Comparison of ENCODE assay signal across 8 cellular contexts in genomic region chr19:17235618-17236413, GRCh38. TPM values are rescaled to one million over a fixed set of nuclear protein-coding genes. Genes with fewer than 3 reads are reported as not detected.
A peak's percentile ranks its signal among the peaks of the same experiment; 100 is the strongest.
DNase-seq lines count a peak whose midpoint lies in the region; ATAC-seq and TF ChIP-seq lines count a peak whose summit lies in the region.

No MANE protein-coding gene starts in this region.

- H3K36me3 ChIP-seq in OCI-LY3 (replicated peaks; ENCODE audit: low read depth, low read length) (peaks cover 13% of the 10 kb centered on the region), esophagus squamous epithelium (peaks cover 9 to 87% (median 14%) of the 10 kb centered on the region in 3 donors)

- TF ChIP-seq CTCF in GM13977 (IDR thresholded peaks at IDR 0.05; ENCODE audit: extremely low read depth, insufficient read depth, missing control alignments) (peak; percentile 91), OCI-LY3 (IDR thresholded peaks at IDR 0.05; ENCODE audit: low read depth, low read length) (peak; percentile 79), esophagus squamous epithelium (IDR thresholded peaks at IDR 0.05) (peak; percentile 33 to 68 (median 46))

- H3K36me3 Mint-ChIP-seq in activated T-cell treated with anti-CD3 and anti-CD28 coated beads, Interleukin-2, amount 50 U/mL, for 72 hours (ENCODE audit: insufficient read depth in 2 of 2) = no peaks in the 10 kb centered on the region
- peaks cover 0 to 11% (median 0%) of the 10 kb centered on the region in 3 donors for H3K36me3 Mint-ChIP-seq in naive thymus-derived CD8-positive, alpha-beta T cell

- no peak for TF ChIP-seq POLR2A in esophagus squamous epithelium (IDR thresholded peaks at IDR 0.05)

- ATAC-seq in HG03175 (IDR thresholded peaks at IDR 0.05; ENCODE audit: unreplicated experiment) = peak; percentile 60
- peak; percentile 90 to 95 for ATAC-seq in activated T-cell treated with anti-CD3 and anti-CD28 coated beads, Interleukin-2, amount 50 U/mL, for 72 hours (replicated peaks in 1 of 2)
- peak; percentile 94 to 97 for ATAC-seq in naive thymus-derived CD8-positive, alpha-beta T cell
- no peak for ATAC-seq in GM18511 (IDR thresholded peaks at IDR 0.05; ENCODE audit: unreplicated experiment)

- H3K4me2 ChIP-seq in OCI-LY3 (ENCODE audit: low read length) = peak overlapping the region; percentile 98

- peak overlapping the region; percentile 84 to 87 for H3K4me3 Mint-ChIP-seq in activated T-cell treated with anti-CD3 and anti-CD28 coated beads, Interleukin-2, amount 50 U/mL, for 72 hours
- peak overlapping the region; percentile 29 to 88 (median 80) for H3K4me3 Mint-ChIP-seq in naive thymus-derived CD8-positive, alpha-beta T cell

- H3K27me3 ChIP-seq in OCI-LY3 (ENCODE audit: low read depth, low read length) (no peaks in the 10 kb centered on the region), esophagus squamous epithelium (no peaks in the 10 kb centered on the region)

- in situ Hi-C loops in GM13977 (cut with MboI; ENCODE audit: low pct_unique_long_range_greater_than_20kb, low sequenced_read_pairs, unreplicated experiment) = no loop called here

- H3K27me3 Mint-ChIP-seq in activated T-cell treated with anti-CD3 and anti-CD28 coated beads, Interleukin-2, amount 50 U/mL, for 72 hours (ENCODE audit: low read depth) = no peaks in the 10 kb centered on the region
- H3K27me3 Mint-ChIP-seq in naive thymus-derived CD8-positive, alpha-beta T cell = no peaks in the 10 kb centered on the region

- H3K9ac ChIP-seq in OCI-LY3 (ENCODE audit: low read length) = peak overlapping the region; percentile 72

- 6 to 11% methylated on average over 2 to 4 of the region's 81 CpGs for WGBS in esophagus squamous epithelium, 2 donors

- peak; percentile 84 for DNase-seq in GM13977 (ENCODE audit: low spot score)
- peak; percentile 82 to 87 for DNase-seq in activated T-cell treated with anti-CD3 and anti-CD28 coated beads, Interleukin-2, amount 50 U/mL, for 72 hours
- no peak for DNase-seq in esophagus squamous epithelium (lab: John Stamatoyannopoulos, UW)
- DNase-seq in naive thymus-derived CD8-positive, alpha-beta T cell = peak; percentile 58 to 85 (median 72)
- peak; percentile 69 for DNase-seq in stimulated activated naive CD4-positive, alpha-beta T cell treated with Interleukin-2 at 50 U/mL for 16 hours (lab: John Stamatoyannopoulos, UW)

- no peak overlapping the region; the same call in 1 of the 2 replicates for H2AFZ ChIP-seq in OCI-LY3 (ENCODE audit: low read depth, low read length)

- intact Hi-C loops in esophagus squamous epithelium (cut with DNase I) = no loop called here

- no peaks in the 10 kb centered on the region for H3K9me3 Mint-ChIP-seq in activated T-cell treated with anti-CD3 and anti-CD28 coated beads, Interleukin-2, amount 50 U/mL, for 72 hours
- H3K9me3 Mint-ChIP-seq in naive thymus-derived CD8-positive, alpha-beta T cell = no peaks in the 10 kb centered on the region

- H3K4me1 ChIP-seq in OCI-LY3 (ENCODE audit: low read length) (peaks cover 11% of the 10 kb centered on the region), esophagus squamous epithelium (peaks cover 13 to 44% (median 21%) of the 10 kb centered on the region in 3 donors)

- H4K20me1 ChIP-seq in OCI-LY3 (ENCODE audit: insufficient read depth, low read length) = peaks cover 11% of the 10 kb centered on the region; the same call in 1 of the 2 replicates

- POLR2A ChIA-PET in naive thymus-derived CD8-positive, alpha-beta T cell (lab: Charles Lee) = interaction anchor here (0.6 to 2.6 kb wide), 11 partner anchors 9 to 180 kb away, joined by 3 to 30 read pairs (median 6); partner anchors contain the start of genes BABAM1, MYO9B, NR2F6 and OCEL1

- H3K27ac ChIP-seq in OCI-LY3 (ENCODE audit: low read length) (peak overlapping the region; percentile 37), esophagus squamous epithelium (peak overlapping the region; percentile 64 to 89 (median 74))

- H3K4me3 ChIP-seq in OCI-LY3 (ENCODE audit: low read length) = peak overlapping the region; percentile 84
- peak overlapping the region; percentile 37 to 80 (median 46) for H3K4me3 ChIP-seq in esophagus squamous epithelium

- no peak overlapping the region for H3K27ac Mint-ChIP-seq in activated T-cell treated with anti-CD3 and anti-CD28 coated beads, Interleukin-2, amount 50 U/mL, for 72 hours
- peak overlapping the region in 1 of 10 donors; percentile 36 for H3K27ac Mint-ChIP-seq in naive thymus-derived CD8-positive, alpha-beta T cell

- peaks cover 11% of the 10 kb centered on the region for H3K79me2 ChIP-seq in OCI-LY3 (ENCODE audit: low read length)

- peaks cover 14% of the 10 kb centered on the region for H3K4me1 Mint-ChIP-seq in activated T-cell treated with anti-CD3 and anti-CD28 coated beads, Interleukin-2, amount 50 U/mL, for 72 hours (ENCODE audit: low read depth)
- H3K4me1 Mint-ChIP-seq in naive thymus-derived CD8-positive, alpha-beta T cell = peaks cover 9 to 15% (median 14%) of the 10 kb centered on the region in 4 donors

- no peaks in the 10 kb centered on the region for H3K9me3 ChIP-seq in OCI-LY3 (ENCODE audit: insufficient read depth, low read length)
- no peaks in the 10 kb centered on the region for H3K9me3 ChIP-seq in esophagus squamous epithelium

RNA-seq across cellular contexts. Expression of gene OCEL1, which starts 9.8 kb away (rescaled TPM):
- 10 to 100 TPM; 19.3 to 19.4 TPM for total RNA-seq in activated T-cell treated with anti-CD3 and anti-CD28 coated beads, Interleukin-2, amount 50 U/mL, for 72 hours
- 1 to 10 TPM; 1.8 to 6.9 (median 4.1) TPM for total RNA-seq in esophagus squamous epithelium
- total RNA-seq in naive thymus-derived CD8-positive, alpha-beta T cell = 10 to 100 TPM; 38.9 to 42.3 TPM
- polyA plus RNA-seq in naive thymus-derived CD8-positive, alpha-beta T cell = 10 to 100 TPM; 21.9 to 52.4 (median 40.1) TPM

RNA-seq across cellular contexts. Expression of gene NR2F6, which starts 9.9 kb away (rescaled TPM):
- total RNA-seq in activated T-cell treated with anti-CD3 and anti-CD28 coated beads, Interleukin-2, amount 50 U/mL, for 72 hours = 1 to 10 TPM; 4.7 to 6.4 TPM
- total RNA-seq in esophagus squamous epithelium = 100 to 1,000 TPM in 1 of 4 donors, 10 to 100 TPM in 3; 52.8 to 115 (median 82.7) TPM
- 1 to 10 TPM; 1.1 to 1.6 TPM for total RNA-seq in naive thymus-derived CD8-positive, alpha-beta T cell
- 1 to 10 TPM in 2 of 3 donors, under 1 TPM in 1; 0.93 to 1.5 (median 1.3) TPM for polyA plus RNA-seq in naive thymus-derived CD8-positive, alpha-beta T cell

RNA-seq across cellular contexts. Expression of gene USE1, which starts 20.7 kb away (rescaled TPM):
- total RNA-seq in activated T-cell treated with anti-CD3 and anti-CD28 coated beads, Interleukin-2, amount 50 U/mL, for 72 hours = 10 to 100 TPM; 27.2 to 32.8 TPM
- 10 to 100 TPM; 11.2 to 22.5 (median 17.6) TPM for total RNA-seq in esophagus squamous epithelium
- total RNA-seq in naive thymus-derived CD8-positive, alpha-beta T cell = 10 to 100 TPM; 49.7 to 56.7 TPM
- polyA plus RNA-seq in naive thymus-derived CD8-positive, alpha-beta T cell = 10 to 100 TPM; 50.4 to 69.0 (median 57.0) TPM

RNA-seq across cellular contexts. Expression of gene USHBP1, which starts 28.7 kb away (rescaled TPM):
- under 1 TPM; 0.19 to 0.46 TPM for total RNA-seq in activated T-cell treated with anti-CD3 and anti-CD28 coated beads, Interleukin-2, amount 50 U/mL, for 72 hours
- 1 to 10 TPM in 1 of 4 donors, under 1 TPM in 2, not detected in 1; 0.70 to 4.8 (median 0.73) TPM for total RNA-seq in esophagus squamous epithelium
- not detected for total RNA-seq in naive thymus-derived CD8-positive, alpha-beta T cell
- not detected for polyA plus RNA-seq in naive thymus-derived CD8-positive, alpha-beta T cell

RNA-seq across cellular contexts. Expression of gene BABAM1, which starts 31.4 kb away (rescaled TPM):
- total RNA-seq in activated T-cell treated with anti-CD3 and anti-CD28 coated beads, Interleukin-2, amount 50 U/mL, for 72 hours = 10 to 100 TPM; 86.6 to 96.1 TPM
- total RNA-seq in esophagus squamous epithelium = 10 to 100 TPM; 29.1 to 55.8 (median 53.1) TPM
- 100 to 1,000 TPM; 104 to 105 TPM for total RNA-seq in naive thymus-derived CD8-positive, alpha-beta T cell
- 100 to 1,000 TPM; 102 to 106 (median 106) TPM for polyA plus RNA-seq in naive thymus-derived CD8-positive, alpha-beta T cell

Comparison
In these comparisons a context has a peak if more than half of its experiments do, and no peak if none do; other contexts are left out.
1. RNA of gene NR2F6, which starts 9.9 kb away (total RNA-seq): 52.8 to 115 TPM in esophagus squamous epithelium; 4.7 to 6.4 TPM in activated T-cell treated with anti-CD3 and anti-CD28 coated beads, Interleukin-2, amount 50 U/mL, for 72 hours and 1.1 to 1.6 TPM in naive thymus-derived CD8-positive, alpha-beta T cell; every median in the first group is over 4 times any median in the second.
2. Peak in every context shown above with its lines, with median percentiles within 50 percentile points of each other: CTCF ChIP-seq.